ENCODE assay signal across 17 cellular contexts in the genomic region with DNA sequence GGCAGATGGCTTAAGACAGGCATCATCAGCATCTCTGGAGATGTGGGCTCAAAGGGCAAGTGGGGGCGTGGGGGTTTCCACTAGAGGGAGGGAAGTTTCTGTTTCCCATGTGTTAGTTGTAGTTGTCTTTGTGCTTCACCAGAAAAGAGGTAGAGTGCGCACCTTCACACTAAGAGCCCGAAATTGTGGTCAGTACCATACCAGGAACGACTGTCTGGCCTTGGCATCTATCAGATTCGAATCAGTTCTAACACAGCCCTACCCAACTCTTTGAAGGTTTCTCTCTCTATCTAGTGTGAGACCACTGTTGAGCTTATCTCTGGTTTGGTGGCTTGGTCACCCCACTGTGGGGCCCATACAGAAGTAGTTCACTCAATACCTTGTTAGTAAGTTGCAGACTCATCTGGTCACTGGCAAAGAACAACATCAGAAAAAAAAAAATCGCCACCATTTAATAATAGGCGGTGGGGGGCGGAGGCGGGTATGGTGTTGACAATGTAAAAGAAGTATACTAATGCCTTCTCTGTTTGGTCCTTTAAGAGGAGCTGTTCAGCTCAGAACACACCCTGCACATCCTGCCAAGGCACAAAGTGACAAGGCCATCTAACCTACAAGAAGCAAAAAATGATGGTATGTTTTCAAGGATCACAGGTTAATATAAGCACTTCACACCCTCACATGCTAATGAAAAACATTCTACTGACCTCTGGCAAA.
DNase-seq lines count a peak whose midpoint lies in the region; ATAC-seq and TF ChIP-seq lines count a peak whose summit lies in the region.
"Had no signal": no experiment of that assay in that cellular context is flagged by ENCODE, and none has a peak within 500 bp of the region (broad histone marks: within the 10 kb centered on the region; RNA-seq: fewer than 3 reads in every experiment).

No MANE protein-coding gene starts in this region.

- no peaks in the 10 kb centered on the region for H3K9me3 ChIP-seq in CD4-positive, alpha-beta T cell (ENCODE audit: control insufficient read depth, low read length)
- H3K9me3 ChIP-seq: neutrophil had no signal

- peaks cover 26% of the 10 kb centered on the region for H3K36me3 Mint-ChIP-seq in CD4-positive, alpha-beta T cell (ENCODE audit: low read depth)
- H3K36me3 Mint-ChIP-seq in activated naive CD8-positive, alpha-beta T cell = peaks cover 3% of the 10 kb centered on the region

- H3K27ac ChIP-seq in CD4-positive, alpha-beta T cell (ENCODE audit: low read depth, low read length) = no peak overlapping the region
- H3K27ac ChIP-seq: neutrophil had no signal

- no peak for DNase-seq in CD4-positive, alpha-beta T cell
- peak in 3 of 5 experiments; percentile 6 to 61 (median 9) for DNase-seq in T-helper 2 cell
- peak; percentile 48 for DNase-seq in stimulated activated CD4-positive, alpha-beta T cell treated with anti-CD3 and anti-CD28 coated beads, Interleukin-15, amount 100 ng/mL, for 24 hours
- DNase-seq in H7 = no peak
- no peak for DNase-seq in ecto neural progenitor cell (ENCODE audit: low spot score)
- DNase-seq in NCI-H2196 (lab: John Stamatoyannopoulos, UW; ENCODE audit: unreplicated experiment) = no peak
- no peak for DNase-seq in DMS53 treated with DMSO at 0.1 percent for 48 hours (lab: John Stamatoyannopoulos, UW; ENCODE audit: unreplicated experiment)
- DNase-seq: DMS79 treated with DMSO at 0.1 percent for 48 hours; effector CD8-positive, alpha-beta T cell; KBM-7; NCI-H1436; NCI-H510A had no signal

- H3K4me1 Mint-ChIP-seq in CD4-positive, alpha-beta T cell (ENCODE audit: low read depth) = peaks cover 27% of the 10 kb centered on the region
- peaks cover 29% of the 10 kb centered on the region for H3K4me1 Mint-ChIP-seq in activated naive CD8-positive, alpha-beta T cell (ENCODE audit: low read depth)

- no peak overlapping the region for H3K4me3 ChIP-seq in H7 (ENCODE audit: insufficient read depth, low read depth, low read length)
- H3K4me3 ChIP-seq: lung had no signal

- intact Hi-C loops in CD4-positive, alpha-beta T cell (cut with DNase I, micrococcal nuclease) = no loop called here

- CTCF ChIA-PET in CD4-positive, alpha-beta T cell (lab: Charles Lee) = no interaction called here

- peak overlapping the region; percentile 78 for H3K27ac Mint-ChIP-seq in CD4-positive, alpha-beta T cell
- peak overlapping the region; percentile 54 for H3K27ac Mint-ChIP-seq in activated naive CD8-positive, alpha-beta T cell
- H3K27ac Mint-ChIP-seq: WTC11 had no signal

- no peaks in the 10 kb centered on the region for H3K27me3 Mint-ChIP-seq in CD4-positive, alpha-beta T cell
- no peaks in the 10 kb centered on the region for H3K27me3 Mint-ChIP-seq in activated naive CD8-positive, alpha-beta T cell

- no peaks in the 10 kb centered on the region; the same call in none of the 2 replicates for H3K36me3 ChIP-seq in H7 (replicated peaks; ENCODE audit: control insufficient read depth, insufficient read depth, low read length)
- H3K36me3 ChIP-seq: neutrophil had no signal

- no peaks in the 10 kb centered on the region for H3K9me3 Mint-ChIP-seq in CD4-positive, alpha-beta T cell
- no peaks in the 10 kb centered on the region for H3K9me3 Mint-ChIP-seq in activated naive CD8-positive, alpha-beta T cell (ENCODE audit: low read depth)
- H3K9me3 Mint-ChIP-seq: WTC11 had no signal

- POLR2A ChIA-PET in CD4-positive, alpha-beta T cell (lab: Charles Lee) = no interaction called here

- TF ChIP-seq CTCF in CD4-positive, alpha-beta T cell (IDR thresholded peaks at IDR 0.05) = no peak

- no peaks in the 10 kb centered on the region for H3K27me3 ChIP-seq in CD4-positive, alpha-beta T cell (ENCODE audit: control insufficient read depth, insufficient read depth, low read length)
- no peaks in the 10 kb centered on the region for H3K27me3 ChIP-seq in H7 (ENCODE audit: control insufficient read depth, insufficient read depth, low read length)
- H3K27me3 ChIP-seq: neutrophil had no signal

- H3K4me3 Mint-ChIP-seq in CD4-positive, alpha-beta T cell = peak overlapping the region; percentile 15
- H3K4me3 Mint-ChIP-seq in activated naive CD8-positive, alpha-beta T cell = peak overlapping the region; percentile 13
- H3K4me3 Mint-ChIP-seq: WTC11 had no signal

- no peak for ATAC-seq in CD4-positive, alpha-beta T cell (ENCODE audit: poor library complexity)
- ATAC-seq: SK-N-SH treated with all-trans-retinoic acid at 6 μM for 48 hours, WTC11 had no signal

Comparison
In these comparisons a context has a peak if more than half of its experiments do, and no peak if none do; other contexts are left out.
1. DNase-seq: peak in T-helper 2 cell (3 of 5) and stimulated activated CD4-positive, alpha-beta T cell treated with anti-CD3 and anti-CD28 coated beads, Interleukin-15, amount 100 ng/mL, for 24 hours (single experiment); none in CD4-positive, alpha-beta T cell (0 of 10), H7 (single experiment), ecto neural progenitor cell (single experiment), NCI-H2196 (single experiment) and DMS53 treated with DMSO at 0.1 percent for 48 hours (single experiment).